16 cellular contexts compared by ENCODE assay signal in genomic region chr14:71169861-71170260, GRCh38.
DNase-seq lines count a peak whose midpoint lies in the region; ATAC-seq and TF ChIP-seq lines count a peak whose summit lies in the region.
"Had no signal": no experiment of that assay in that cellular context is flagged by ENCODE, and none has a peak within 500 bp of the region (broad histone marks: within the 10 kb centered on the region; RNA-seq: fewer than 3 reads in every experiment).

No MANE protein-coding gene starts in this region.

- no peaks in the 10 kb centered on the region for H3K27me3 ChIP-seq in right atrium auricular region

- DNase-seq in NCI-H2171 treated with DMSO at 0.1 percent for 48 hours (lab: John Stamatoyannopoulos, UW) = peak; percentile 54
- no peak for DNase-seq in NCI-H2171 (lab: John Stamatoyannopoulos, UW)
- DNase-seq in NCI-H146 treated with DMSO at 0.1 percent for 48 hours (lab: John Stamatoyannopoulos, UW; ENCODE audit: unreplicated experiment) = peak; percentile 47
- peak in 48 of 61 donors; percentile 9 to 96 (median 62) for DNase-seq in caudate nucleus (lab: John Stamatoyannopoulos, UW)
- no peak for DNase-seq in stimulated activated naive CD4-positive, alpha-beta T cell treated with Interleukin-2 at 50 U/mL for 16 hours (lab: John Stamatoyannopoulos, UW)
- DNase-seq in right atrium auricular region (ENCODE audit: low spot score) = no peak
- DNase-seq: DMS153; HCEC 1CT; NCI-H1694 treated with DMSO at 0.1 percent for 48 hours; NCI-H2227 treated with DMSO at 0.1 percent for 48 hours; NCI-H524; NK-92 treated with Interleukin-12 subunit alpha and Interleukin-12 subunit beta, amount 100 ng/mL, for 24 hours; SHP77 had no signal

- H3K36me3 ChIP-seq in right atrium auricular region = no peaks in the 10 kb centered on the region

- no peak for TF ChIP-seq CTCF in right atrium auricular region (IDR thresholded peaks at IDR 0.05)

- H3K27ac ChIP-seq in caudate nucleus (ENCODE audit: low read depth, low read length) (peak overlapping the region; percentile 93), right atrium auricular region (no peak overlapping the region)
- H3K27ac ChIP-seq: C4-2B had no signal

- H3K9me3 ChIP-seq in right atrium auricular region = no peaks in the 10 kb centered on the region

- ATAC-seq in GM18511 (IDR thresholded peaks at IDR 0.05; ENCODE audit: unreplicated experiment) (no peak), GM18867 (IDR thresholded peaks at IDR 0.05; ENCODE audit: unreplicated experiment) (no peak)

- H3K4me1 ChIP-seq in right atrium auricular region = no peaks in the 10 kb centered on the region

- H3K4me3 ChIP-seq in right atrium auricular region = no peak overlapping the region

Comparison
In these comparisons a context has a peak if more than half of its experiments do, and no peak if none do; other contexts are left out.
1. DNase-seq: peak in NCI-H2171 treated with DMSO at 0.1 percent for 48 hours (single experiment), NCI-H146 treated with DMSO at 0.1 percent for 48 hours (single experiment) and caudate nucleus (48 of 61); none in NCI-H2171 (single experiment), stimulated activated naive CD4-positive, alpha-beta T cell treated with Interleukin-2 at 50 U/mL for 16 hours (single experiment) and right atrium auricular region (single experiment).